Comparison of ENCODE assay signal across 11 cellular contexts in the genomic region with DNA sequence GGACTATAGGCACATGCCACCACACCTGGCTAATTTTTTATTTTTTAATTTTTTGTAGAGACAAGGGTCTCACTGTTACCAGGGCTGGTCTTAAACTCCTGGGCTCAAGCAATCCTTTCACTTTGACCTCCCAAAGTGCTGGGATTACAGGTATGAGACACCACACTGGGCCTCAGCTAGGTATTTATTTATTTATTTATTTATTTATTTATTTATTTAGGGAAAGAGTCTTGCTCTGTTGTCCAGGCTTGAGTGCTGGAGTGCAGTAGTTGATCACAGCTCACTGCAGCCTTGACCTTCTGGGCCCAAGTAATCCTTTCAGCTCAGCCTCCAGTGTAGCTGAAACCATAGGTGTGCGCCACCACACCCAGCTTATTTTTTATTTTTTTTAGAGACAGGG. TPM values are rescaled to one million over a fixed set of nuclear protein-coding genes. Genes with fewer than 3 reads are reported as not detected.
"Had no signal": no experiment of that assay in that cellular context is flagged by ENCODE, and none has a peak within 500 bp of the region (broad histone marks: within the 10 kb centered on the region; RNA-seq: fewer than 3 reads in every experiment).

No MANE protein-coding gene starts in this region.

- H3K36me3 Mint-ChIP-seq: IgD-negative memory B cell had no signal

- H3K27ac ChIP-seq: HL-60, KMS-11 had no signal

- H3K4me3 ChIP-seq: K562 had no signal

- H3K4me3 Mint-ChIP-seq: IgD-negative memory B cell had no signal

- H3K4me2 ChIP-seq: KMS-11 had no signal

- FAIRE-seq: HepG2, HTR-8/SVneo, K562 had no signal

- H3K4me1 Mint-ChIP-seq: IgD-negative memory B cell had no signal

- DNase-seq: IMR-90, KBM-7, KG1 had no signal

- ATAC-seq: HepG2, K562 had no signal

- H3K27ac Mint-ChIP-seq: IgD-negative memory B cell had no signal

RNA-seq across cellular contexts. Expression of a gene that starts 43.2 kb away (rescaled TPM):
- total RNA-seq: HepG2, HT-29, HT1080, IMR-90, K562 had no signal
- polyA plus RNA-seq: HepG2, IgD-negative memory B cell, IMR-90, K562 had no signal
